19 cellular contexts compared by ENCODE assay signal in genomic region chr7:84372712-84373111, GRCh38.
DNase-seq lines count a peak whose midpoint lies in the region; ATAC-seq and TF ChIP-seq lines count a peak whose summit lies in the region.
"Had no signal": no experiment of that assay in that cellular context is flagged by ENCODE, and none has a peak within 500 bp of the region (broad histone marks: within the 10 kb centered on the region; RNA-seq: fewer than 3 reads in every experiment).

No MANE protein-coding gene starts in this region.

- H3K79me2 ChIP-seq in mammary epithelial cell (ENCODE audit: insufficient read depth, low read length) (no peaks in the 10 kb centered on the region), smooth muscle cell (ENCODE audit: low read depth) (no peaks in the 10 kb centered on the region)

- BruUV-seq in MCF 10A (replicated peaks; lab: Mats Ljungman, UMichigan) (no TSS peak), mammary epithelial cell (replicated peaks; lab: Mats Ljungman, UMichigan) (no TSS peak)

- H4K20me1 ChIP-seq in mammary epithelial cell (ENCODE audit: insufficient read depth, low read length) = no peaks in the 10 kb centered on the region
- no peaks in the 10 kb centered on the region for H4K20me1 ChIP-seq in smooth muscle cell (ENCODE audit: low read depth)

- H2AFZ ChIP-seq in mammary epithelial cell (ENCODE audit: low read depth, low read length) = no peak overlapping the region
- H2AFZ ChIP-seq in smooth muscle cell (ENCODE audit: low read depth) = no peak overlapping the region

- 98% methylated on average over 4 of the region's 4 CpGs for WGBS in mammary epithelial cell (ENCODE audit: low coverage, missing lambda C conversion rate)
- 79% methylated on average over 4 of the region's 4 CpGs for WGBS in smooth muscle cell (ENCODE audit: low lambda C conversion rate)

- dilution Hi-C loops in mammary epithelial cell (cut with HindIII; ENCODE audit: low sequenced_read_pairs) = no loop called here

- H3K27ac Mint-ChIP-seq in MCF 10A (ENCODE audit: low read depth, unreplicated experiment) = no peak overlapping the region
- H3K27ac Mint-ChIP-seq: activated CD8-positive, alpha-beta T cell treated with anti-CD3 and anti-CD28 coated beads, Interleukin-2, amount 10 ng/mL, durations not matched to agents 7 days and 5 days; CD4-positive, alpha-beta T cell had no signal

- H3K4me1 Mint-ChIP-seq in MCF 10A (ENCODE audit: insufficient read depth, unreplicated experiment) = peaks cover 10% of the 10 kb centered on the region

- intact Hi-C loops in MCF 10A (cut with micrococcal nuclease) = no loop called here
- intact Hi-C loops in mammary epithelial cell (cut with micrococcal nuclease) = no loop called here
- intact Hi-C loops in Right ventricle myocardium superior (cut with DNase I) = no loop called here
- intact Hi-C loops in left cardiac atrium (cut with DNase I) = no loop called here

- H3K9me3 ChIP-seq in mammary epithelial cell (replicated peaks; ENCODE audit: insufficient read depth, low read length) (no peaks in the 10 kb centered on the region), smooth muscle cell (replicated peaks; ENCODE audit: low read depth) (no peaks in the 10 kb centered on the region)
- H3K9me3 ChIP-seq: esophagus muscularis mucosa, left ventricle myocardium inferior had no signal

- peaks cover 7% of the 10 kb centered on the region for H3F3A ChIP-seq in smooth muscle cell (ENCODE audit: low read depth)

- H3K27ac ChIP-seq in mammary epithelial cell (ENCODE audit: insufficient read depth, low read depth, low read length) (no peak overlapping the region), epithelial cell of prostate (peak overlapping the region; percentile 84), smooth muscle cell (ENCODE audit: low read depth) (peak overlapping the region; percentile 84)
- H3K27ac ChIP-seq: coronary artery, esophagus muscularis mucosa, left ventricle myocardium inferior, spleen, VCaP had no signal

- CTCF ChIA-PET in MCF 10A (lab: Yijun Ruan, JAX) = no interaction called here
- CTCF ChIA-PET in mammary epithelial cell (lab: Charles Lee; ENCODE audit: low non-redundant PET) = no interaction called here

- H3K4me1 ChIP-seq in mammary epithelial cell (ENCODE audit: insufficient read depth, low read length) (peaks cover 3% of the 10 kb centered on the region), smooth muscle cell (ENCODE audit: low read depth) (peaks cover 17% of the 10 kb centered on the region)
- H3K4me1 ChIP-seq: esophagus muscularis mucosa, left ventricle myocardium inferior, spleen had no signal

- H3K27me3 ChIP-seq in mammary epithelial cell (ENCODE audit: insufficient read depth, low read length) (no peaks in the 10 kb centered on the region), smooth muscle cell (ENCODE audit: low read depth) (no peaks in the 10 kb centered on the region)
- H3K27me3 ChIP-seq: esophagus muscularis mucosa, spleen had no signal

- H3K4me3 ChIP-seq in mammary epithelial cell (replicated peaks in 1 of 3; ENCODE audit: insufficient read depth in 1 of 3, low read depth in 2 of 3, low read length in 3 of 3) (no peak overlapping the region), smooth muscle cell (no peak overlapping the region)
- H3K4me3 ChIP-seq: coronary artery, esophagus muscularis mucosa, left ventricle myocardium inferior, spleen had no signal

- H3K27me3 Mint-ChIP-seq in MCF 10A (ENCODE audit: insufficient read depth, unreplicated experiment) = no peaks in the 10 kb centered on the region
- H3K27me3 Mint-ChIP-seq: CD4-positive, alpha-beta T cell had no signal

- in situ Hi-C loops in mammary epithelial cell (cut with MboI; ENCODE audit: low sequenced_read_pairs in 2 of 2) = no loop called here

- POLR2A ChIA-PET in MCF 10A (lab: Yijun Ruan, JAX) = interaction anchor here (1.3 kb wide), 1 partner anchor 11 kb away, joined by 3 read pairs; no protein-coding TSS in a partner anchor

- TF ChIP-seq CTCF in MCF 10A (IDR thresholded peaks at IDR 0.05; ENCODE audit: unreplicated experiment) (no peak), mammary epithelial cell (conservative IDR thresholded peaks at IDR 0.05 in 1 of 2, IDR thresholded peaks at IDR 0.05 in 1 of 2; ENCODE audit: extremely low read depth in 1 of 2, insufficient read depth in 1 of 2, low read depth in 1 of 2, low read length in 2 of 2) (no peak), smooth muscle cell (IDR thresholded peaks at IDR 0.05; ENCODE audit: borderline replicate concordance, insufficient read depth, poor library complexity, severe bottlenecking) (no peak)

- H3K9ac ChIP-seq in mammary epithelial cell (ENCODE audit: insufficient read depth, low read length) (no peak overlapping the region), smooth muscle cell (ENCODE audit: low read depth) (peak overlapping the region; percentile 33)

- H3K36me3 ChIP-seq in mammary epithelial cell (ENCODE audit: insufficient read depth, low read length) (no peaks in the 10 kb centered on the region), smooth muscle cell (ENCODE audit: low read depth) (no peaks in the 10 kb centered on the region)
- H3K36me3 ChIP-seq: esophagus muscularis mucosa, left ventricle myocardium inferior, spleen had no signal

- DNase-seq in MCF 10A (ENCODE audit: unreplicated experiment) (peak; percentile 18), mammary epithelial cell (no peak), OCI-M1 (lab: John Stamatoyannopoulos, UW) (peak; percentile 41), epithelial cell of prostate (ENCODE audit: low read depth, low spot score) (no peak), smooth muscle cell (lab: John Stamatoyannopoulos, UW; ENCODE audit: unreplicated experiment) (no peak), RPMI8226 (no peak), Right ventricle myocardium superior (no peak), left cardiac atrium (no peak)
- DNase-seq: activated CD8-positive, alpha-beta T cell treated with anti-CD3 and anti-CD28 coated beads, Interleukin-2, amount 10 ng/mL, durations not matched to agents 7 days and 5 days; CD4-positive, alpha-beta T cell; left ventricle myocardium inferior; NCI-H1048; NK-92 treated with Interleukin-12 subunit alpha and Interleukin-12 subunit beta, amount 100 ng/mL, for 24 hours; spleen; stimulated activated naive CD4-positive, alpha-beta T cell had no signal

- H3K9me3 Mint-ChIP-seq in MCF 10A (ENCODE audit: unreplicated experiment) = no peaks in the 10 kb centered on the region
- H3K9me3 Mint-ChIP-seq: CD4-positive, alpha-beta T cell had no signal

- ATAC-seq in Right ventricle myocardium superior (ENCODE audit: poor library complexity) (no peak), left cardiac atrium (no peak)
- ATAC-seq: activated CD8-positive, alpha-beta T cell treated with anti-CD3 and anti-CD28 coated beads, Interleukin-2, amount 10 ng/mL, durations not matched to agents 7 days and 5 days; HepG2 had no signal

- no peak overlapping the region for H3K4me3 Mint-ChIP-seq in MCF 10A (ENCODE audit: unreplicated experiment)
- H3K4me3 Mint-ChIP-seq: activated CD8-positive, alpha-beta T cell treated with anti-CD3 and anti-CD28 coated beads, Interleukin-2, amount 10 ng/mL, durations not matched to agents 7 days and 5 days; CD4-positive, alpha-beta T cell had no signal

- no peak overlapping the region for H3K4me2 ChIP-seq in mammary epithelial cell (ENCODE audit: insufficient read depth, low read depth, low read length)
- peak overlapping the region; percentile 32 for H3K4me2 ChIP-seq in smooth muscle cell

- no peaks in the 10 kb centered on the region for H3K36me3 Mint-ChIP-seq in MCF 10A (ENCODE audit: insufficient read depth, unreplicated experiment)

Comparison
In these comparisons a context has a peak if more than half of its experiments do, and no peak if none do; other contexts are left out.
1. DNase-seq: peak in MCF 10A (single experiment) and OCI-M1 (single experiment); none in mammary epithelial cell (single experiment), epithelial cell of prostate (single experiment), smooth muscle cell (single experiment), RPMI8226 (single experiment), Right ventricle myocardium superior (single experiment) and left cardiac atrium (single experiment).